ENCODE assay signal across 1 cellular context in the genomic region with DNA sequence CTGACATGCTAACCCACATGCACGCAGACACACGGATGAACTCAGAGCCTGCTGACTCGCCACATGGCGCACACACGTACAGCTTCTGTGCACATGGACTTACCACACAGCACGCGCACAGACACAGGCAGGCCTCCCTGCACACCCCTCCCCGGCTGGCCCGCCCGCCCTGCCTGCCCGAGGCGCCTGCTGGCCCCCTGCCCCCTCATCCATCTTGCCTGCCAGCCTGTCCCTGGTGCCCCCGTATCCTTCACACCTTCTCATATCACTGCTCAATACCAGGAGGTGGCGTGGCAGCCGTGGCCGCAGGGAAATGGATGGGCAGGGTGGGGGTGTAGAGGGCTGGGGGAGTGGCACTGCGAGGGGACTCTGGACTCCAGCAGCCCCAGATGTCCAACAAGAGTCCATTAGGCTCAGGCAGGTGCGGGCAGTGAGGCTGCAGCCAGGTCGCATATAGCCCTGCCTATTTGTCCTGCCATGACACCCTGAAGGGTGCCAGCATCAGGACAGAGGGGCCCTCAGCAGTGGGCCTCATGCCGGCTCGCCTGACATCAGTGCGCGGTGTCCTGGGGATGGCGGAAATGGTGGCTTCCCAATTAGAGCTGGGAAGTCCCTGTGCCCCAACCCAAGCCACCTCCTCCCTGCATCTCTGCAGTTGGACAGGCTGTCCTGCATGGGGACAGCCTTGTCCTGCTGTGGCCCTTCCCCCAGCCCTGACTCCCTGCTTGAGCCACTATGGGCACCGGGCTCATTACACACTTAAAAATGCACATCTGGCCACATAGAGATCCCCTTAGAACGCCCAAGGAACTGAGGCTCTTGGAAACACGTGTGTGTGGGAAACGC.
TF ChIP-seq lines count a peak whose summit lies in the region.

No MANE protein-coding gene starts in this region.

TF ChIP-seq in H1, 55 proteins besides CTCF, POLR2A, EP300 and RAD21:
- TF ChIP-seq YY1 (IDR thresholded peaks at IDR 0.05; ENCODE audit: low read depth, low read length) (no peak), ASH2L (IDR thresholded peaks at IDR 0.05; ENCODE audit: low read length) (no peak), TAF7 (optimal IDR thresholded peaks at IDR 0.05; ENCODE audit: borderline replicate concordance, low read depth, low read length) (no peak), CHD1 (IDR thresholded peaks at IDR 0.05; ENCODE audit: low read depth, low read length) (no peak), BACH1 (IDR thresholded peaks at IDR 0.05; ENCODE audit: low read length) (no peak), BRCA1 (IDR thresholded peaks at IDR 0.05; ENCODE audit: low read depth, low read length) (no peak), SUZ12 (IDR thresholded peaks at IDR 0.05; ENCODE audit: low read length) (no peak), JUND (IDR thresholded peaks at IDR 0.05; ENCODE audit: low read length) (no peak), POU5F1 (IDR thresholded peaks at IDR 0.05; ENCODE audit: low read depth, low read length) (no peak), HDAC6 (IDR thresholded peaks at IDR 0.05; ENCODE audit: low read depth, low read length) (no peak), GTF2F1 (IDR thresholded peaks at IDR 0.05; ENCODE audit: borderline replicate concordance, low read depth, low read length) (no peak), RFX5 (IDR thresholded peaks at IDR 0.05; ENCODE audit: borderline replicate concordance, low read depth, low read length) (no peak)
- TF ChIP-seq, protein P1, sequence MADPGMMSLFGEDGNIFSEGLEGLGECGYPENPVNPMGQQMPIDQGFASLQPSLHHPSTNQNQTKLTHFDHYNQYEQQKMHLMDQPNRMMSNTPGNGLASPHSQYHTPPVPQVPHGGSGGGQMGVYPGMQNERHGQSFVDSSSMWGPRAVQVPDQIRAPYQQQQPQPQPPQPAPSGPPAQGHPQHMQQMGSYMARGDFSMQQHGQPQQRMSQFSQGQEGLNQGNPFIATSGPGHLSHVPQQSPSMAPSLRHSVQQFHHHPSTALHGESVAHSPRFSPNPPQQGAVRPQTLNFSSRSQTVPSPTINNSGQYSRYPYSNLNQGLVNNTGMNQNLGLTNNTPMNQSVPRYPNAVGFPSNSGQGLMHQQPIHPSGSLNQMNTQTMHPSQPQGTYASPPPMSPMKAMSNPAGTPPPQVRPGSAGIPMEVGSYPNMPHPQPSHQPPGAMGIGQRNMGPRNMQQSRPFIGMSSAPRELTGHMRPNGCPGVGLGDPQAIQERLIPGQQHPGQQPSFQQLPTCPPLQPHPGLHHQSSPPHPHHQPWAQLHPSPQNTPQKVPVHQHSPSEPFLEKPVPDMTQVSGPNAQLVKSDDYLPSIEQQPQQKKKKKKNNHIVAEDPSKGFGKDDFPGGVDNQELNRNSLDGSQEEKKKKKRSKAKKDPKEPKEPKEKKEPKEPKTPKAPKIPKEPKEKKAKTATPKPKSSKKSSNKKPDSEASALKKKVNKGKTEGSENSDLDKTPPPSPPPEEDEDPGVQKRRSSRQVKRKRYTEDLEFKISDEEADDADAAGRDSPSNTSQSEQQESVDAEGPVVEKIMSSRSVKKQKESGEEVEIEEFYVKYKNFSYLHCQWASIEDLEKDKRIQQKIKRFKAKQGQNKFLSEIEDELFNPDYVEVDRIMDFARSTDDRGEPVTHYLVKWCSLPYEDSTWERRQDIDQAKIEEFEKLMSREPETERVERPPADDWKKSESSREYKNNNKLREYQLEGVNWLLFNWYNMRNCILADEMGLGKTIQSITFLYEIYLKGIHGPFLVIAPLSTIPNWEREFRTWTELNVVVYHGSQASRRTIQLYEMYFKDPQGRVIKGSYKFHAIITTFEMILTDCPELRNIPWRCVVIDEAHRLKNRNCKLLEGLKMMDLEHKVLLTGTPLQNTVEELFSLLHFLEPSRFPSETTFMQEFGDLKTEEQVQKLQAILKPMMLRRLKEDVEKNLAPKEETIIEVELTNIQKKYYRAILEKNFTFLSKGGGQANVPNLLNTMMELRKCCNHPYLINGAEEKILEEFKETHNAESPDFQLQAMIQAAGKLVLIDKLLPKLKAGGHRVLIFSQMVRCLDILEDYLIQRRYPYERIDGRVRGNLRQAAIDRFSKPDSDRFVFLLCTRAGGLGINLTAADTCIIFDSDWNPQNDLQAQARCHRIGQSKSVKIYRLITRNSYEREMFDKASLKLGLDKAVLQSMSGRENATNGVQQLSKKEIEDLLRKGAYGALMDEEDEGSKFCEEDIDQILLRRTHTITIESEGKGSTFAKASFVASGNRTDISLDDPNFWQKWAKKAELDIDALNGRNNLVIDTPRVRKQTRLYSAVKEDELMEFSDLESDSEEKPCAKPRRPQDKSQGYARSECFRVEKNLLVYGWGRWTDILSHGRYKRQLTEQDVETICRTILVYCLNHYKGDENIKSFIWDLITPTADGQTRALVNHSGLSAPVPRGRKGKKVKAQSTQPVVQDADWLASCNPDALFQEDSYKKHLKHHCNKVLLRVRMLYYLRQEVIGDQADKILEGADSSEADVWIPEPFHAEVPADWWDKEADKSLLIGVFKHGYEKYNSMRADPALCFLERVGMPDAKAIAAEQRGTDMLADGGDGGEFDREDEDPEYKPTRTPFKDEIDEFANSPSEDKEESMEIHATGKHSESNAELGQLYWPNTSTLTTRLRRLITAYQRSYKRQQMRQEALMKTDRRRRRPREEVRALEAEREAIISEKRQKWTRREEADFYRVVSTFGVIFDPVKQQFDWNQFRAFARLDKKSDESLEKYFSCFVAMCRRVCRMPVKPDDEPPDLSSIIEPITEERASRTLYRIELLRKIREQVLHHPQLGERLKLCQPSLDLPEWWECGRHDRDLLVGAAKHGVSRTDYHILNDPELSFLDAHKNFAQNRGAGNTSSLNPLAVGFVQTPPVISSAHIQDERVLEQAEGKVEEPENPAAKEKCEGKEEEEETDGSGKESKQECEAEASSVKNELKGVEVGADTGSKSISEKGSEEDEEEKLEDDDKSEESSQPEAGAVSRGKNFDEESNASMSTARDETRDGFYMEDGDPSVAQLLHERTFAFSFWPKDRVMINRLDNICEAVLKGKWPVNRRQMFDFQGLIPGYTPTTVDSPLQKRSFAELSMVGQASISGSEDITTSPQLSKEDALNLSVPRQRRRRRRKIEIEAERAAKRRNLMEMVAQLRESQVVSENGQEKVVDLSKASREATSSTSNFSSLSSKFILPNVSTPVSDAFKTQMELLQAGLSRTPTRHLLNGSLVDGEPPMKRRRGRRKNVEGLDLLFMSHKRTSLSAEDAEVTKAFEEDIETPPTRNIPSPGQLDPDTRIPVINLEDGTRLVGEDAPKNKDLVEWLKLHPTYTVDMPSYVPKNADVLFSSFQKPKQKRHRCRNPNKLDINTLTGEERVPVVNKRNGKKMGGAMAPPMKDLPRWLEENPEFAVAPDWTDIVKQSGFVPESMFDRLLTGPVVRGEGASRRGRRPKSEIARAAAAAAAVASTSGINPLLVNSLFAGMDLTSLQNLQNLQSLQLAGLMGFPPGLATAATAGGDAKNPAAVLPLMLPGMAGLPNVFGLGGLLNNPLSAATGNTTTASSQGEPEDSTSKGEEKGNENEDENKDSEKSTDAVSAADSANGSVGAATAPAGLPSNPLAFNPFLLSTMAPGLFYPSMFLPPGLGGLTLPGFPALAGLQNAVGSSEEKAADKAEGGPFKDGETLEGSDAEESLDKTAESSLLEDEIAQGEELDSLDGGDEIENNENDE (IDR thresholded peaks at IDR 0.05; ENCODE audit: insufficient replicate concordance, low read length) = no peak
TF ChIP-seq in H1: peak in this region for 0.
